In genomic region chr12:79944565-79944964, GRCh38 we compare ENCODE assay signal across 26 cellular contexts.
"Had no signal": no experiment of that assay in that cellular context is flagged by ENCODE, and none has a peak within 500 bp of the region (broad histone marks: within the 10 kb centered on the region; RNA-seq: fewer than 3 reads in every experiment).

No MANE protein-coding gene starts in this region.

- FAIRE-seq: urothelium cell line had no signal

- H3K4me1 ChIP-seq: suprapubic skin, testis, thyroid gland, tibial artery, tibial nerve, upper lobe of left lung, upper lobe of right lung, uterus, vagina had no signal

- H3K4me3 ChIP-seq: stomach, suprapubic skin, testis, thoracic aorta, thyroid gland, tibial artery, tibial nerve, transverse colon, upper lobe of left lung, upper lobe of right lung, uterus, vagina had no signal

- ATAC-seq: stimulated activated effector memory CD8-positive, alpha-beta T cell treated with anti-CD3 and anti-CD28 coated beads, Interleukin-12 subunit alpha, Interleukin-12 subunit beta, amount 100 ng/mL, for 72 hours; stimulated activated memory B cell treated with anti-CD40 and anti-IgM and Interleukin-4, amounts not matched to agents 10 μg/mL and 1 μg/mL and 100 μg/mL, for 72 hours; stimulated activated naive B cell treated with anti-CD40 and anti-IgM and Interleukin-4, amounts not matched to agents 10 μg/mL and 1 μg/mL and 100 μg/mL, for 72 hours; stimulated activated naive CD8-positive, alpha-beta T cell treated with anti-CD3 and anti-CD28 coated beads, Interleukin-15, amount 100 ng/mL, for 72 hours; stimulated activated naive CD8-positive, alpha-beta T cell treated with anti-CD3 and anti-CD28 coated beads, Interleukin-15, Interleukin-2, amounts not matched to agents 100 U/mL and 50 U/mL, for 24 hours; upper lobe of right lung had no signal

- DNase-seq: stimulated activated CD4-positive, alpha-beta T cell treated with anti-CD3 and anti-CD28 coated beads, Interleukin-2, amount 100 ng/mL, for 48 hours; stimulated activated CD4-positive, alpha-beta T cell treated with anti-CD3 and anti-CD28 coated beads, Interleukin-4, amount 100 ng/mL, for 1 hour; stimulated activated CD4-positive, alpha-beta T cell treated with anti-CD3 and anti-CD28 coated beads, Interleukin-4, amount 100 ng/mL, for 24 hours; stimulated activated CD4-positive, alpha-beta T cell treated with anti-CD3 and anti-CD28 coated beads, Interleukin-4, amount 100 ng/mL, for 4 hours; stimulated activated naive B cell treated with anti-CD40 and anti-IgM and Interleukin-4, amounts not matched to agents 10 μg/mL and 1 μg/mL and 100 μg/mL, for 72 hours; stimulated activated naive CD4-positive, alpha-beta T cell; stimulated activated naive CD4-positive, alpha-beta T cell treated with Interleukin-2 at 50 U/mL for 16 hours; stimulated activated naive CD8-positive, alpha-beta T cell treated with anti-CD3 and anti-CD28 coated beads, Interleukin-15, amount 100 ng/mL, for 72 hours; stimulated activated naive CD8-positive, alpha-beta T cell treated with anti-CD3 and anti-CD28 coated beads, Interleukin-15, Interleukin-2, amounts not matched to agents 100 U/mL and 50 U/mL, for 24 hours; stomach; substantia nigra; testis; thyroid gland; tibial artery; transverse colon; trophoblast cell; upper lobe of left lung; upper lobe of right lung; uterus had no signal

- H3K36me3 ChIP-seq: stomach, suprapubic skin, thoracic aorta, thyroid gland, tibial artery, tibial nerve, transverse colon, upper lobe of left lung, upper lobe of right lung, uterus, vagina had no signal

- H3K27me3 ChIP-seq: stomach, suprapubic skin, testis, thyroid gland, tibial artery, tibial nerve, transverse colon, upper lobe of left lung, upper lobe of right lung, uterus, vagina had no signal

- H3K27ac ChIP-seq: stomach, suprapubic skin, testis, thoracic aorta, thyroid gland, tibial artery, tibial nerve, transverse colon, upper lobe of left lung, upper lobe of right lung, uterus, vagina had no signal

- H3K9me3 ChIP-seq: stomach, suprapubic skin, testis, thoracic aorta, thyroid gland, tibial artery, tibial nerve, transverse colon, upper lobe of left lung, upper lobe of right lung, uterus, vagina had no signal
